24 cellular contexts compared by ENCODE assay signal in the genomic region with DNA sequence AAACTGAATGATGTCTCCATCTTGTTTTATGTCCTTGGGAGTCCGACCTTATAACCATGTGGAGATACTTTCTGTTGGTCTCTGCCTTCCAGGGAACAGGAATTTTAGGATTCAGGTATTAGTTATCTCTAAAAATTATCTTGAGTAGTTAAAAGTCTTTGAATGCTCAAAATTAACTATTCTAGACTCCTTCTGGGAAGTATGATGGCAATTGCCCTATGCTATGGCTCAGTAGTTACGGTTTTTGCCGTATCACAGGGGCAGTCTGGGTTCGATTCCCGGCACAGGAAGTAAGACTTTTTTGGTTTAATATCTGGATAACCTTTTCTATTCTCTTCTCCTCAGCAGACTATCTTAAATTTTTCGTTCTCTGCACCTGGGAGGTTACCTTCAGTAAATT.
"Had no signal": no experiment of that assay in that cellular context is flagged by ENCODE, and none has a peak within 500 bp of the region (broad histone marks: within the 10 kb centered on the region; RNA-seq: fewer than 3 reads in every experiment).

No MANE protein-coding gene starts in this region.

- H3K9me3 ChIP-seq: suprapubic skin, testis, thoracic aorta, thyroid gland, tibial artery, upper lobe of right lung, uterus, vagina had no signal

- H3K27me3 ChIP-seq: stomach, suprapubic skin, testis, thyroid gland, tibial artery, tibial nerve, transverse colon, upper lobe of left lung, upper lobe of right lung, uterus, vagina had no signal

- H3K36me3 ChIP-seq: stomach, suprapubic skin, thoracic aorta, thyroid gland, tibial artery, tibial nerve, transverse colon, upper lobe of left lung, upper lobe of right lung, uterus, vagina had no signal

- H3K4me3 ChIP-seq: stomach, suprapubic skin, testis, thoracic aorta, thyroid gland, tibial artery, tibial nerve, transverse colon, upper lobe of left lung, upper lobe of right lung, uterus, vagina had no signal

- H3K27ac ChIP-seq: stomach, suprapubic skin, testis, thoracic aorta, thyroid gland, tibial artery, tibial nerve, transverse colon, upper lobe of left lung, upper lobe of right lung, uterus, vagina had no signal

- DNase-seq: stimulated activated CD4-positive, alpha-beta T cell treated with anti-CD3 and anti-CD28 coated beads, Interleukin-2, amount 100 ng/mL, for 48 hours; stimulated activated CD4-positive, alpha-beta T cell treated with anti-CD3 and anti-CD28 coated beads, Interleukin-4, amount 100 ng/mL, for 1 hour; stimulated activated CD4-positive, alpha-beta T cell treated with anti-CD3 and anti-CD28 coated beads, Interleukin-4, amount 100 ng/mL, for 24 hours; stimulated activated CD4-positive, alpha-beta T cell treated with anti-CD3 and anti-CD28 coated beads, Interleukin-4, amount 100 ng/mL, for 4 hours; stimulated activated CD8-positive, alpha-beta memory T cell treated with anti-CD3 and anti-CD28 coated beads, Interleukin-4, amount 100 ng/mL, for 48 hours; stimulated activated naive B cell treated with anti-CD40 and anti-IgM and Interleukin-4, amounts not matched to agents 10 μg/mL and 1 μg/mL and 100 μg/mL, for 72 hours; stimulated activated naive CD4-positive, alpha-beta T cell; stimulated activated naive CD4-positive, alpha-beta T cell treated with Interleukin-2 at 50 U/mL for 16 hours; stimulated activated naive CD8-positive, alpha-beta T cell treated with anti-CD3 and anti-CD28 coated beads, Interleukin-15, amount 100 ng/mL, for 72 hours; stimulated activated naive CD8-positive, alpha-beta T cell treated with anti-CD3 and anti-CD28 coated beads, Interleukin-15, Interleukin-2, amounts not matched to agents 100 U/mL and 50 U/mL, for 24 hours; stomach; substantia nigra; testis; thyroid gland; tibial artery; transverse colon; upper lobe of left lung; upper lobe of right lung; uterus had no signal

- FAIRE-seq: urothelium cell line had no signal

- H3K4me1 ChIP-seq: stomach, suprapubic skin, testis, thyroid gland, tibial artery, tibial nerve, transverse colon, upper lobe of left lung, upper lobe of right lung, uterus, vagina had no signal
